In genomic region chr7:149624419-149625338, GRCh38 we compare ENCODE assay signal across 8 cellular contexts.
DNase-seq lines count a peak whose midpoint lies in the region; ATAC-seq, FAIRE-seq and TF ChIP-seq lines count a peak whose summit lies in the region.

No MANE protein-coding gene starts in this region.

- CTCF ChIA-PET in Calu3 (lab: Charles Lee) = interaction anchor here (0.9 to 1.2 kb wide), 6 partner anchors 28 to 314 kb away, joined by 3 to 14 read pairs (median 4); no protein-coding TSS in a partner anchor

- intact Hi-C loops in Calu3 (cut with micrococcal nuclease; ENCODE audit: unreplicated experiment) = loop anchor here (5.0 to 10.0 kb wide), 2 partner anchors 118 to 200 kb away; no protein-coding TSS in a partner anchor

- peak; percentile 89 for ATAC-seq in GM21381 (IDR thresholded peaks at IDR 0.05; ENCODE audit: unreplicated experiment)

- TF ChIP-seq CTCF in Calu3 (IDR thresholded peaks at IDR 0.05; ENCODE audit: unreplicated experiment) (peak; percentile 92), endodermal cell (conservative IDR thresholded peaks at IDR 0.05) (peak; percentile 93), mesothelial cell of epicardium (IDR thresholded peaks at IDR 0.05; ENCODE audit: unreplicated experiment) (peak; percentile 93)

- peaks cover 3% of the 10 kb centered on the region for H3K4me1 ChIP-seq in endodermal cell (ENCODE audit: control insufficient read depth, insufficient read depth, low read length)

- H3K36me3 ChIP-seq in endodermal cell (ENCODE audit: control insufficient read depth, insufficient read depth, low read length) = peaks cover 12% of the 10 kb centered on the region

- FAIRE-seq in HTR-8/SVneo (lab: Jason Lieb, UNC) = peak; percentile 48

- peaks cover 37% of the 10 kb centered on the region for H3K36me3 Mint-ChIP-seq in Calu3 (ENCODE audit: insufficient read depth, unreplicated experiment)
- peaks cover 14% of the 10 kb centered on the region for H3K36me3 Mint-ChIP-seq in endodermal cell (ENCODE audit: low read depth)
- peaks cover 13% of the 10 kb centered on the region for H3K36me3 Mint-ChIP-seq in mesothelial cell of epicardium

- H3K4me1 Mint-ChIP-seq in Calu3 (ENCODE audit: low read depth, unreplicated experiment) = no peaks in the 10 kb centered on the region
- H3K4me1 Mint-ChIP-seq in endodermal cell = peaks cover 8% of the 10 kb centered on the region
- H3K4me1 Mint-ChIP-seq in mesothelial cell of epicardium = peaks cover 35% of the 10 kb centered on the region

- DNase-seq in Calu3 (peak; percentile 92), HTR-8/SVneo (ENCODE audit: insufficient read length, low spot score) (peak; percentile 77), NOMO-1 treated with DMSO at 0.1 percent for 48 hours (lab: John Stamatoyannopoulos, UW; ENCODE audit: unreplicated experiment) (peak; percentile 73), endodermal cell (peak; percentile 98), mesothelial cell of epicardium (ENCODE audit: low spot score in 2 of 2, unreplicated experiment in 2 of 2) (peak; percentile 76 to 89)
- DNase-seq in activated CD8-positive, alpha-beta memory T cell treated with anti-CD3 and anti-CD28 coated beads, Interleukin-2, amount 50 U/mL, for 1 hour (ENCODE audit: extremely low read depth) = peak; percentile 70
- peak; percentile 80 to 83 for DNase-seq in stimulated activated CD8-positive, alpha-beta memory T cell treated with anti-CD3 and anti-CD28 coated beads, Interleukin-15, amount 100 ng/mL, for 4 hours (ENCODE audit: low read depth in 2 of 2)

- no peaks in the 10 kb centered on the region for H3K9me3 Mint-ChIP-seq in Calu3 (ENCODE audit: low read depth, unreplicated experiment)
- H3K9me3 Mint-ChIP-seq in endodermal cell = no peaks in the 10 kb centered on the region
- no peaks in the 10 kb centered on the region for H3K9me3 Mint-ChIP-seq in mesothelial cell of epicardium

- peak overlapping the region; percentile 68 for H3K9ac ChIP-seq in endodermal cell (ENCODE audit: extremely low read depth, low read length, poor library complexity, severe bottlenecking)

- 2 to 3% methylated on average over 6 to 97 of the region's 97 CpGs for WGBS in endodermal cell (ENCODE audit: insufficient coverage in 1 of 2, insufficient read length in 1 of 2), 2 experiments

- H3K4me3 ChIP-seq in endodermal cell (ENCODE audit: low read length) = peak overlapping the region; percentile 94

- no peak overlapping the region for H3K27ac ChIP-seq in endodermal cell (ENCODE audit: low read depth, low read length)

- no peak overlapping the region for H3K27ac Mint-ChIP-seq in Calu3 (ENCODE audit: unreplicated experiment)
- no peak overlapping the region for H3K27ac Mint-ChIP-seq in endodermal cell
- H3K27ac Mint-ChIP-seq in mesothelial cell of epicardium = peak overlapping the region; percentile 91

- H3K9me3 ChIP-seq in endodermal cell (ENCODE audit: control insufficient read depth, low read length) = no peaks in the 10 kb centered on the region

- H3K27me3 Mint-ChIP-seq in Calu3 (ENCODE audit: unreplicated experiment) (peaks cover 27% of the 10 kb centered on the region), endodermal cell (ENCODE audit: insufficient read depth) (peaks cover 14% of the 10 kb centered on the region), mesothelial cell of epicardium (ENCODE audit: low read depth) (peaks cover 9% of the 10 kb centered on the region)

- BruUV-seq in Calu3 (replicated peaks; lab: Mats Ljungman, UMichigan) = no TSS peak

- H3K27me3 ChIP-seq in endodermal cell (ENCODE audit: control insufficient read depth, insufficient read depth, low read length, poor library complexity, severe bottlenecking) = peaks cover 19% of the 10 kb centered on the region

- H3K4me3 Mint-ChIP-seq in Calu3 (ENCODE audit: low read depth, unreplicated experiment) (peak overlapping the region; percentile 96), endodermal cell (peak overlapping the region; percentile 89), mesothelial cell of epicardium (peak overlapping the region; percentile 85)
